ENCODE assay signal across 25 cellular contexts in genomic region chr3:24454862-24455261, GRCh38. TPM values are rescaled to one million over a fixed set of nuclear protein-coding genes. Genes with fewer than 3 reads are reported as not detected.
"Had no signal": no experiment of that assay in that cellular context is flagged by ENCODE, and none has a peak within 500 bp of the region (broad histone marks: within the 10 kb centered on the region; RNA-seq: fewer than 3 reads in every experiment).

No MANE protein-coding gene starts in this region.

- H2AFZ ChIP-seq: neural progenitor cell had no signal

- H3K9me3 ChIP-seq: breast epithelium, gastrocnemius medialis, right lobe of liver, upper lobe of left lung, vagina had no signal

- H3K4me1 ChIP-seq: breast epithelium, neural progenitor cell had no signal

- H3K4me2 ChIP-seq: neural progenitor cell had no signal

- H3K36me3 ChIP-seq: breast epithelium, gastrocnemius medialis, neural progenitor cell, right lobe of liver, upper lobe of left lung, vagina had no signal

- DNase-seq: activated B cell treated with CpG ODN at 0.5 μM for 24 hours; activated CD4-positive, alpha-beta T cell treated with anti-CD3 and anti-CD28 coated beads for 4 hours; activated CD4-positive, alpha-beta T cell treated with anti-CD3 and anti-CD28 coated beads, Interleukin-2, amount 50 U/mL, for 4 hours; activated naive CD4-positive, alpha-beta T cell; activated T-cell treated with anti-CD3 and anti-CD28 coated beads for 4 hours; activated T-cell treated with anti-CD3 and anti-CD28 coated beads, Interleukin-2, amount 50 U/mL, for 72 hours; dorsolateral prefrontal cortex; effector memory CD8-positive, alpha-beta T cell; erythroblast; gastrocnemius medialis; glutamatergic neuron; hippocampal formation; midbrain; natural killer cell; occipital lobe; right lobe of liver; stimulated activated CD4-positive, alpha-beta T cell treated with anti-CD3 and anti-CD28 coated beads, Interleukin-4, amount 100 ng/mL, for 24 hours; substantia nigra; T-cell; upper lobe of left lung had no signal

- H3K4me3 ChIP-seq: breast epithelium, dorsolateral prefrontal cortex, gastrocnemius medialis, neural progenitor cell, right lobe of liver, upper lobe of left lung, vagina had no signal

- H3K27me3 ChIP-seq: breast epithelium, dorsolateral prefrontal cortex, gastrocnemius medialis, neural progenitor cell, right lobe of liver, upper lobe of left lung, vagina had no signal

- H3K27ac ChIP-seq: breast epithelium, dorsolateral prefrontal cortex, gastrocnemius medialis, neural progenitor cell, right lobe of liver, upper lobe of left lung, vagina had no signal

RNA-seq across cellular contexts. Expression of gene THRB, which starts 39.8 kb away (rescaled TPM):
- total RNA-seq: activated naive CD4-positive, alpha-beta T cell treated with anti-CD3 and anti-CD28 coated beads, Interleukin-2, amount 50 U/mL, for 72 hours; activated T-cell treated with anti-CD3 and anti-CD28 coated beads, Interleukin-2, amount 50 U/mL, for 72 hours; T-helper 2 cell treated with Interferon-gamma antibody and Interleukin-4, amounts not matched to agents 100 ng/mL and 5 ng/mL, for 36 hours had no signal
